1 cellular context compared by ENCODE assay signal in the genomic region with DNA sequence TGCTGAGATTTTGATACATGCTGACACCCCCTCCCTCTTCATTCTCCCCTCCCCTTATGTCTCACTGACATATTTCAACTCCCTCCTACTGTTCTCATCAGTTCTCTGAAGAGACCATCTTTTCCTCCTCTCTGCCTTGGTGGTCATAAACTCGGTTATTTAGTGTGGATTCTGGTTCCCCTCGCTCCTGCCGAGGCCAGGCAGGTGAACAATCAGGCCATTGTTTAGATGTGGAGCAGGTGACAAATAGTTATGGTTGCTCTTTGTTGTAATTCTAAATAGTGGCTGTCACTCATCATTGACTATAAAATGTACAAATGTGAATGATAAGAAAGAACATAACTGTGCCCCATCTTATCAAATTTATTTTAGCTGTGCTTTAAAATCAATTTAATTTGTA.
TF ChIP-seq lines count a peak whose summit lies in the region.

No MANE protein-coding gene starts in this region.

TF ChIP-seq in GM23338, 12 proteins besides CTCF, POLR2A, EP300 and RAD21 (continued from another document):
- TF ChIP-seq, protein P1, sequence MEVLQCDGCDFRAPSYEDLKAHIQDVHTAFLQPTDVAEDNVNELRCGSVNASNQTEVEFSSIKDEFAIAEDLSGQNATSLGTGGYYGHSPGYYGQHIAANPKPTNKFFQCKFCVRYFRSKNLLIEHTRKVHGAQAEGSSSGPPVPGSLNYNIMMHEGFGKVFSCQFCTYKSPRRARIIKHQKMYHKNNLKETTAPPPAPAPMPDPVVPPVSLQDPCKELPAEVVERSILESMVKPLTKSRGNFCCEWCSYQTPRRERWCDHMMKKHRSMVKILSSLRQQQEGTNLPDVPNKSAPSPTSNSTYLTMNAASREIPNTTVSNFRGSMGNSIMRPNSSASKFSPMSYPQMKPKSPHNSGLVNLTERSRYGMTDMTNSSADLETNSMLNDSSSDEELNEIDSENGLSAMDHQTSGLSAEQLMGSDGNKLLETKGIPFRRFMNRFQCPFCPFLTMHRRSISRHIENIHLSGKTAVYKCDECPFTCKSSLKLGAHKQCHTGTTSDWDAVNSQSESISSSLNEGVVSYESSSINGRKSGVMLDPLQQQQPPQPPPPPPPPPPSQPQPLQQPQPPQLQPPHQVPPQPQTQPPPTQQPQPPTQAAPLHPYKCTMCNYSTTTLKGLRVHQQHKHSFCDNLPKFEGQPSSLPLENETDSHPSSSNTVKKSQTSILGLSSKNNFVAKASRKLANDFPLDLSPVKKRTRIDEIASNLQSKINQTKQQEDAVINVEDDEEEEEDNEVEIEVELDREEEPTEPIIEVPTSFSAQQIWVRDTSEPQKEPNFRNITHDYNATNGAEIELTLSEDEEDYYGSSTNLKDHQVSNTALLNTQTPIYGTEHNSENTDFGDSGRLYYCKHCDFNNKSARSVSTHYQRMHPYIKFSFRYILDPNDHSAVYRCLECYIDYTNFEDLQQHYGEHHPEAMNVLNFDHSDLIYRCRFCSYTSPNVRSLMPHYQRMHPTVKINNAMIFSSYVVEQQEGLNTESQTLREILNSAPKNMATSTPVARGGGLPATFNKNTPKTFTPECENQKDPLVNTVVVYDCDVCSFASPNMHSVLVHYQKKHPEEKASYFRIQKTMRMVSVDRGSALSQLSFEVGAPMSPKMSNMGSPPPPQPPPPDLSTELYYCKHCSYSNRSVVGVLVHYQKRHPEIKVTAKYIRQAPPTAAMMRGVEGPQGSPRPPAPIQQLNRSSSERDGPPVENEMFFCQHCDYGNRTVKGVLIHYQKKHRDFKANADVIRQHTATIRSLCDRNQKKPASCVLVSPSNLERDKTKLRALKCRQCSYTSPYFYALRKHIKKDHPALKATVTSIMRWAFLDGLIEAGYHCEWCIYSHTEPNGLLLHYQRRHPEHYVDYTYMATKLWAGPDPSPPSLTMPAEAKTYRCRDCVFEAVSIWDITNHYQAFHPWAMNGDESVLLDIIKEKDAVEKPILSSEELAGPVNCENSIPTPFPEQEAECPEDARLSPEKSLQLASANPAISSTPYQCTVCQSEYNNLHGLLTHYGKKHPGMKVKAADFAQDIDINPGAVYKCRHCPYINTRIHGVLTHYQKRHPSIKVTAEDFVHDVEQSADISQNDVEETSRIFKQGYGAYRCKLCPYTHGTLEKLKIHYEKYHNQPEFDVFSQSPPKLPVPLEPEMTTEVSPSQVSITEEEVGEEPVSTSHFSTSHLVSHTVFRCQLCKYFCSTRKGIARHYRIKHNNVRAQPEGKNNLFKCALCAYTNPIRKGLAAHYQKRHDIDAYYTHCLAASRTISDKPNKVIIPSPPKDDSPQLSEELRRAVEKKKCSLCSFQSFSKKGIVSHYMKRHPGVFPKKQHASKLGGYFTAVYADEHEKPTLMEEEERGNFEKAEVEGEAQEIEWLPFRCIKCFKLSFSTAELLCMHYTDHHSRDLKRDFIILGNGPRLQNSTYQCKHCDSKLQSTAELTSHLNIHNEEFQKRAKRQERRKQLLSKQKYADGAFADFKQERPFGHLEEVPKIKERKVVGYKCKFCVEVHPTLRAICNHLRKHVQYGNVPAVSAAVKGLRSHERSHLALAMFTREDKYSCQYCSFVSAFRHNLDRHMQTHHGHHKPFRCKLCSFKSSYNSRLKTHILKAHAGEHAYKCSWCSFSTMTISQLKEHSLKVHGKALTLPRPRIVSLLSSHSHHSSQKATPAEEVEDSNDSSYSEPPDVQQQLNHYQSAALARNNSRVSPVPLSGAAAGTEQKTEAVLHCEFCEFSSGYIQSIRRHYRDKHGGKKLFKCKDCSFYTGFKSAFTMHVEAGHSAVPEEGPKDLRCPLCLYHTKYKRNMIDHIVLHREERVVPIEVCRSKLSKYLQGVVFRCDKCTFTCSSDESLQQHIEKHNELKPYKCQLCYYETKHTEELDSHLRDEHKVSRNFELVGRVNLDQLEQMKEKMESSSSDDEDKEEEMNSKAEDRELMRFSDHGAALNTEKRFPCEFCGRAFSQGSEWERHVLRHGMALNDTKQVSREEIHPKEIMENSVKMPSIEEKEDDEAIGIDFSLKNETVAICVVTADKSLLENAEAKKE (CRISPR knock-in tag; IDR thresholded peaks at IDR 0.05) = no peak
- TF ChIP-seq NANOG (IDR thresholded peaks at IDR 0.05; ENCODE audit: borderline replicate concordance) = no peak
- TF ChIP-seq CREB1 (CRISPR knock-in tag; IDR thresholded peaks at IDR 0.05; ENCODE audit: low read depth) = no peak
- TF ChIP-seq EZH2phosphoT487 (IDR thresholded peaks at IDR 0.05; ENCODE audit: unreplicated experiment) = no peak
- no peak for TF ChIP-seq POLR2AphosphoS5 (IDR thresholded peaks at IDR 0.05; ENCODE audit: low read depth)
- TF ChIP-seq, protein P2, sequence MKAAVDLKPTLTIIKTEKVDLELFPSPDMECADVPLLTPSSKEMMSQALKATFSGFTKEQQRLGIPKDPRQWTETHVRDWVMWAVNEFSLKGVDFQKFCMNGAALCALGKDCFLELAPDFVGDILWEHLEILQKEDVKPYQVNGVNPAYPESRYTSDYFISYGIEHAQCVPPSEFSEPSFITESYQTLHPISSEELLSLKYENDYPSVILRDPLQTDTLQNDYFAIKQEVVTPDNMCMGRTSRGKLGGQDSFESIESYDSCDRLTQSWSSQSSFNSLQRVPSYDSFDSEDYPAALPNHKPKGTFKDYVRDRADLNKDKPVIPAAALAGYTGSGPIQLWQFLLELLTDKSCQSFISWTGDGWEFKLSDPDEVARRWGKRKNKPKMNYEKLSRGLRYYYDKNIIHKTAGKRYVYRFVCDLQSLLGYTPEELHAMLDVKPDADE (IDR thresholded peaks at IDR 0.05) = no peak
- TF ChIP-seq ZNF114 (CRISPR knock-in tag; IDR thresholded peaks at IDR 0.05) = no peak
